ENCODE assay signal across 1 cellular context in the genomic region with DNA sequence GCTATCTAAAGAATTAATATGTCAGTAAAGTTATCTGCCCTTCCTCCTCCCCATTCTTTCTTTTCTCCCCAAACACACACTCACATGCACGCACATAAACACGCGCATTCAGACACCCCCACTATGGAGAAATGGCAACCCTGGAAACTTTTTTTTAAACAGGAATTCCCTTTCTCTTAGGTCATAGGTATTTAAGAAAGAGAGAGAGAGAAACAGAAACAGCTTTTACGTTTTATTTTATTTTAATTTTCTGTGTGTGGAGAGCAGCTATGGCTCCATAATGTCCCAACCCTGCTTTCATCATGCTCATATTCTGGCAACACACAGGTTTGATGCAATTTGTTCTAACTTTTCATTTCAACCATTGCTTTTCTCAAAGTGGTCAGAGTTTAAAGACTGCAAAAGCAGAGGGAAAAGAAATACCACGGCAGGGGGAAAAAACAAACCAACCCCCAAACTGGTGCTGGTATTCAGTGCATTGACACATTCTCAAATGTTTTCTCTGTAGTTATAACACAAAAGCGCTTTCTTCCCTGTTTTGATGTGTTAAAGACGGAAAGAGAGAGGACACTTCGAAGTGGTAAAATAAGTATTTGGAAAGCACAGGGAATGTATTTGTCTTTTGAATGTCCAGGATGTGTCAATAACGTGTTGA.
TF ChIP-seq lines count a peak whose summit lies in the region.

No MANE protein-coding gene starts in this region.

TF ChIP-seq in SK-N-SH, 30 proteins besides CTCF, POLR2A, EP300 and RAD21 (continued from another document):
- TF ChIP-seq CHD2 (IDR thresholded peaks at IDR 0.05; ENCODE audit: low read length, partially characterized antibody): no peak
- no peak for TF ChIP-seq RCOR1 (IDR thresholded peaks at IDR 0.05; ENCODE audit: low read length)
